In the genomic region with DNA sequence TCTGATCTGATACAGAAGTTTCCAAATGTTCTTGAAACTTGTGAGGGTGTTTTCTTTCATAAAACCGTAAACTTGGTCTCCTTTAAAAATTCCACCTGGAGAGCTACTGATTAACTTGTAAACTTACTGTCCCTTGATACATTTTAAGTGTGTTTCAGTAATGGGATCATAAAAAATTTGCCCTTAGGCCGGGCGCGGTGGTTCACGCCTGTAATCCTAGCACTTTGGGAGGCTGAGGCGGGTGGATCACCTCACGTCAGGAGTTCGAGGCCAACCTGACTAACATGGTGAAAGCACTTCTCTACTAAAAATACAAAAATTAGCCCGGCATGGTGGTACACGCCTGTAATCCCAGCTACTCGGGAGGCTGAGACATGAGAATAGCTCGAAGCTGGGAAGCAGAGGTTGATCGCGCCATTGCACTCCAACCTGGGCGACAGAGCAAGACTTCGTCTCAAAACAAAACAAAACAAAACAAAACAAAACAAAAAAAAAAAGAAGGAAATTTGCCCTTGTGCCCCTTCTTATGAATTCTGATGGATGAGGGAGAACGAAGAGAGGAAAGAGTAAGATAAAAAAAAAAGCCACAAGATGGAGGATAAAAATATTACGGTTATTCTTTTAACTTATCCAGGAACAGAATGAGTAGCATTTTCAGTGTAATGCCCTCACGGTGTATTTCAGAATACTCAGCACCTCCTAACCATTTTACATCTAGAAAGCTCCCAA, we compare ENCODE assay signal across 9 cellular contexts. TPM values are rescaled to one million over a fixed set of nuclear protein-coding genes. Genes with fewer than 3 reads are reported as not detected.
A peak's percentile ranks its signal among the peaks of the same experiment; 100 is the strongest.
DNase-seq lines count a peak whose midpoint lies in the region; FAIRE-seq and TF ChIP-seq lines count a peak whose summit lies in the region.
"Had no signal": no experiment of that assay in that cellular context is flagged by ENCODE, and none has a peak within 500 bp of the region (broad histone marks: within the 10 kb centered on the region; RNA-seq: fewer than 3 reads in every experiment).

No MANE protein-coding gene starts in this region.

- dilution Hi-C loops in endothelial cell of umbilical vein (cut with MboI; ENCODE audit: extremely low pct_ligation_motif_present, low sequenced_read_pairs) = no loop called here

- no peaks in the 10 kb centered on the region for H3K27me3 ChIP-seq in CD8-positive, alpha-beta memory T cell (ENCODE audit: insufficient read depth, low read length, poor library complexity, severe bottlenecking)
- H3K27me3 ChIP-seq in Peyer's patch (no peaks in the 10 kb centered on the region), endothelial cell of umbilical vein (ENCODE audit: control insufficient read depth in 2 of 2, insufficient read depth in 2 of 2, low read length in 2 of 2) (peaks cover 15 to 19% of the 10 kb centered on the region in 2 experiments), parathyroid adenoma (ENCODE audit: control insufficient read depth, insufficient read depth, low read length) (no peaks in the 10 kb centered on the region)

- TF ChIP-seq CTCF in Peyer's patch (IDR thresholded peaks at IDR 0.05) (no peak), endothelial cell of umbilical vein (IDR thresholded peaks at IDR 0.05; ENCODE audit: extremely low read depth in 1 of 2, insufficient read depth in 1 of 2, low read depth in 1 of 2, low read length in 2 of 2) (no peak), parathyroid adenoma (IDR thresholded peaks at IDR 0.05) (no peak)

- H3K9me3 Mint-ChIP-seq in CD8-positive, alpha-beta memory T cell = no peaks in the 10 kb centered on the region

- no peak overlapping the region for H3K27ac ChIP-seq in CD8-positive, alpha-beta memory T cell (ENCODE audit: low read depth, low read length)
- H3K27ac ChIP-seq in Peyer's patch (peak overlapping the region in 3 of 4 donors; percentile 22 to 55 (median 30)), endothelial cell of umbilical vein (ENCODE audit: insufficient read depth, low read depth, low read length) (no peak overlapping the region), parathyroid adenoma (no peak overlapping the region)

- CTCF ChIA-PET in CD8-positive, alpha-beta memory T cell (lab: Charles Lee) = interaction anchor here (0.9 to 2.6 kb wide), 13 partner anchors 9 to 223 kb away, joined by 3 to 11 read pairs (median 4); a partner anchor contains a TSS
- CTCF ChIA-PET in endothelial cell of umbilical vein (lab: Charles Lee) = interaction anchor here (0.6 to 3.6 kb wide), 26 partner anchors 9 to 560 kb away, joined by 3 to 34 read pairs (median 4); a partner anchor contains a TSS

- H3K27me3 Mint-ChIP-seq in CD8-positive, alpha-beta memory T cell = peaks cover 0 to 15% of the 10 kb centered on the region in 2 donors

- POLR2A ChIA-PET in CD8-positive, alpha-beta memory T cell (lab: Charles Lee) = interaction anchor here (0.7 to 1.4 kb wide), 3 partner anchors 19 to 197 kb away, joined by 3 to 7 read pairs (median 7); no protein-coding TSS in a partner anchor
- POLR2A ChIA-PET in endothelial cell of umbilical vein (lab: Charles Lee) = no interaction called here

- H3K79me2 ChIP-seq in endothelial cell of umbilical vein (ENCODE audit: control insufficient read depth, insufficient read depth, low read length) = no peaks in the 10 kb centered on the region
- H3K79me2 ChIP-seq in parathyroid adenoma = no peaks in the 10 kb centered on the region

- BruUV-seq in endothelial cell of umbilical vein (replicated peaks; lab: Mats Ljungman, UMichigan) = no TSS peak

- H3K9ac ChIP-seq in endothelial cell of umbilical vein (replicated peaks; ENCODE audit: extremely low read depth, insufficient read depth, low read length) (peak overlapping the region; percentile 66), parathyroid adenoma (no peak overlapping the region)

- no peak for FAIRE-seq in endothelial cell of umbilical vein (lab: Jason Lieb, UNC)
- FAIRE-seq: TTC549 had no signal

- H3K4me2 ChIP-seq in endothelial cell of umbilical vein (ENCODE audit: insufficient read depth, low read length) = peak overlapping the region; percentile 98
- H3K4me2 ChIP-seq in parathyroid adenoma (ENCODE audit: low read length) = peak overlapping the region; percentile 60

- no peaks in the 10 kb centered on the region for H3K36me3 ChIP-seq in CD8-positive, alpha-beta memory T cell (ENCODE audit: insufficient read depth, low read length)
- H3K36me3 ChIP-seq in Peyer's patch = no peaks in the 10 kb centered on the region
- no peaks in the 10 kb centered on the region for H3K36me3 ChIP-seq in endothelial cell of umbilical vein (ENCODE audit: control insufficient read depth in 2 of 2, extremely low read depth in 1 of 2, insufficient read depth in 2 of 2, low read length in 2 of 2)
- no peaks in the 10 kb centered on the region for H3K36me3 ChIP-seq in parathyroid adenoma (ENCODE audit: control insufficient read depth, insufficient read depth, low read length)

- H3K9me1 ChIP-seq in endothelial cell of umbilical vein (replicated peaks; ENCODE audit: control insufficient read depth, extremely low read depth, insufficient read depth, low read length) = no peaks in the 10 kb centered on the region

- H3K9me3 ChIP-seq in CD8-positive, alpha-beta memory T cell (ENCODE audit: low read length) = no peaks in the 10 kb centered on the region
- H3K9me3 ChIP-seq in Peyer's patch = no peaks in the 10 kb centered on the region
- H3K9me3 ChIP-seq in endothelial cell of umbilical vein (replicated peaks; ENCODE audit: control insufficient read depth, insufficient read depth, low read length) = no peaks in the 10 kb centered on the region
- H3K9me3 ChIP-seq in parathyroid adenoma (ENCODE audit: control insufficient read depth, low read length) = no peaks in the 10 kb centered on the region

- peak overlapping the region in 5 of 8 donors; percentile 11 to 80 (median 70) for H3K27ac Mint-ChIP-seq in CD8-positive, alpha-beta memory T cell

- intact Hi-C loops in endothelial cell of umbilical vein (cut with micrococcal nuclease) = loop anchor here (2.0 kb wide), 1 partner anchor 32 kb away; a partner anchor contains a TSS

- H3K36me3 Mint-ChIP-seq in CD8-positive, alpha-beta memory T cell = no peaks in the 10 kb centered on the region

- H2AFZ ChIP-seq in endothelial cell of umbilical vein (ENCODE audit: low read depth, low read length) (peak overlapping the region; percentile 85), parathyroid adenoma (peak overlapping the region; percentile 68)

- peaks cover 31 to 49% (median 41%) of the 10 kb centered on the region in 3 donors for H3K4me1 Mint-ChIP-seq in CD8-positive, alpha-beta memory T cell

- peak overlapping the region; percentile 15 to 88 (median 83) for H3K4me3 Mint-ChIP-seq in CD8-positive, alpha-beta memory T cell

- H4K20me1 ChIP-seq in endothelial cell of umbilical vein (replicated peaks; ENCODE audit: control insufficient read depth, extremely low read depth, insufficient read depth, low read length) = no peaks in the 10 kb centered on the region

- peaks cover 10% of the 10 kb centered on the region for H3K4me1 ChIP-seq in CD8-positive, alpha-beta memory T cell (ENCODE audit: insufficient read depth, low read length)
- H3K4me1 ChIP-seq in Peyer's patch = peaks cover 0 to 15% (median 0%) of the 10 kb centered on the region in 4 donors
- H3K4me1 ChIP-seq in endothelial cell of umbilical vein (ENCODE audit: control insufficient read depth, extremely low read depth, insufficient read depth, low read length) = peaks cover 9% of the 10 kb centered on the region
- no peaks in the 10 kb centered on the region for H3K4me1 ChIP-seq in parathyroid adenoma

- peak overlapping the region; percentile 23 for H3K4me3 ChIP-seq in CD8-positive, alpha-beta memory T cell (ENCODE audit: low read length)
- peak overlapping the region; percentile 23 to 44 (median 41) for H3K4me3 ChIP-seq in Peyer's patch
- peak overlapping the region; percentile 19 to 72 (median 45) for H3K4me3 ChIP-seq in endothelial cell of umbilical vein (replicated peaks in 1 of 3; ENCODE audit: insufficient read depth in 1 of 3, low read depth in 1 of 3, low read length in 3 of 3)
- peak overlapping the region; percentile 33 for H3K4me3 ChIP-seq in parathyroid adenoma (ENCODE audit: low read depth, low read length)

- TF ChIP-seq POLR2A in Peyer's patch (IDR thresholded peaks at IDR 0.05) = no peak
- TF ChIP-seq POLR2A in endothelial cell of umbilical vein (IDR thresholded peaks at IDR 0.05; ENCODE audit: low read depth, low read length) = no peak

- DNase-seq in CD8-positive, alpha-beta memory T cell = no peak
- DNase-seq in Peyer's patch (peak in 1 of 3 donors; percentile 57), endothelial cell of umbilical vein (ENCODE audit: low read depth, low spot score) (no peak), retina (no peak), NOMO-1 treated with DMSO at 0.1 percent for 48 hours (lab: John Stamatoyannopoulos, UW; ENCODE audit: unreplicated experiment) (no peak)
- no peak for DNase-seq in stimulated activated naive CD4-positive, alpha-beta T cell treated with Interleukin-2 at 50 U/mL for 16 hours (lab: John Stamatoyannopoulos, UW)
- no peak for DNase-seq in activated effector memory CD4-positive, alpha-beta T cell treated with Interleukin-2 at 50 U/mL for 16 hours

TF ChIP-seq in endothelial cell of umbilical vein, 7 proteins besides CTCF, POLR2A, EP300 and RAD21 (continues in another document):
- TF ChIP-seq EZH2 (IDR thresholded peaks at IDR 0.05; ENCODE audit: borderline replicate concordance, low read depth, low read length, severe bottlenecking) (no peak), JUN (IDR thresholded peaks at IDR 0.05; ENCODE audit: borderline replicate concordance, insufficient read depth, insufficient read length, low read depth) (no peak), POLR2AphosphoS5 (IDR thresholded peaks at IDR 0.05; ENCODE audit: insufficient read depth, low read depth, low read length) (no peak), GATA2 (IDR thresholded peaks at IDR 0.05; ENCODE audit: insufficient read depth, insufficient read length, low read depth, low read length) (no peak), MYC (IDR thresholded peaks at IDR 0.05; ENCODE audit: low read depth, low read length) (no peak)
- TF ChIP-seq, protein P1, sequence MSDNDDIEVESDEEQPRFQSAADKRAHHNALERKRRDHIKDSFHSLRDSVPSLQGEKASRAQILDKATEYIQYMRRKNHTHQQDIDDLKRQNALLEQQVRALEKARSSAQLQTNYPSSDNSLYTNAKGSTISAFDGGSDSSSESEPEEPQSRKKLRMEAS (IDR thresholded peaks at IDR 0.05; ENCODE audit: insufficient read depth, insufficient read length) = no peak

RNA-seq across cellular contexts. Expression of a gene that starts 32.1 kb away (rescaled TPM):
- total RNA-seq in CD8-positive, alpha-beta memory T cell = 10 to 100 TPM; 16.5 to 18.8 TPM
- polyA plus RNA-seq in CD8-positive, alpha-beta memory T cell = 5.8 TPM
- total RNA-seq in Peyer's patch (10 to 100 TPM in 3 of 4 donors, 1 to 10 TPM in 1; 8.3 to 13.7 (median 11.9) TPM), endothelial cell of umbilical vein (9.8 and 10.1 TPM in 2 replicates)
- polyA plus RNA-seq in endothelial cell of umbilical vein = 0.96 and 1.6 TPM in 2 replicates
- polyA plus RNA-seq in endothelial cell of umbilical vein (2011; cell fraction: cytosol; rRNA removed) = 1.5 and 1.7 TPM in 2 replicates
- polyA plus RNA-seq in endothelial cell of umbilical vein (2011; cell fraction: nucleus; rRNA removed) = 2.5 and 3.9 TPM in 2 replicates
- polyA plus RNA-seq in endothelial cell of umbilical vein (2012) = 3.7 and 5.7 TPM in 2 replicates
- polyA minus RNA-seq in endothelial cell of umbilical vein = 3.8 and 4.4 TPM in 2 replicates
- polyA minus RNA-seq in endothelial cell of umbilical vein (2011; cell fraction: cytosol; rRNA and poly(A)+ RNA removed) = 8.3 TPM
- polyA minus RNA-seq in endothelial cell of umbilical vein (2011; cell fraction: nucleus; rRNA and poly(A)+ RNA removed) = 5.5 and 8.2 TPM in 2 replicates

Comparison
In these comparisons a context has a peak if more than half of its experiments do, and no peak if none do; other contexts are left out.
1. H3K27ac ChIP-seq: peak in Peyer's patch (3 of 4); none in CD8-positive, alpha-beta memory T cell (single experiment), endothelial cell of umbilical vein (single experiment) and parathyroid adenoma (single experiment).
2. Peak in every context shown above with its lines, with median percentiles within 50 percentile points of each other: H3K4me3 ChIP-seq.